19 cellular contexts compared by ENCODE assay signal in the genomic region with DNA sequence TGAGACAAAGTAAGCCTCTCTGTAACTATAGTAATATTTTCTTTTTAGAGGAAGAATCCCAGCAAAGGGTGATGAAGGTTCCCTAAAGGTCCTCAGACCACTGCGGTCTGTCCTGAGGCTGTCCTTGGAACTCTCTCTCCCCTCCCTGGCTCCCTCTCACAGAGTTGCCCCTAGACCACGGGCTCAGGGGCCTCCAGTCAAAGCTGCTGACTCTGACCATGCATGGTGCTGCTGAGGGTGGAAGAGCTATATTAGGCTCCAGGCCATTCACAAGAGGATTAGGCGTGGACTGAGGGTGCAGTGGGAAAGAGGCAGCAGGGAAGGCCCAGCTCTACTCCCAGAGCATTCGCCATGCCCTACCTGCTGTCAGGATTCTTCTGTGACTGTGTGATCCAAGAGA. TPM values are rescaled to one million over a fixed set of nuclear protein-coding genes. Genes with fewer than 3 reads are reported as not detected.
DNase-seq lines count a peak whose midpoint lies in the region; ATAC-seq, FAIRE-seq and TF ChIP-seq lines count a peak whose summit lies in the region.
"Had no signal": no experiment of that assay in that cellular context is flagged by ENCODE, and none has a peak within 500 bp of the region (broad histone marks: within the 10 kb centered on the region; RNA-seq: fewer than 3 reads in every experiment).

No MANE protein-coding gene starts in this region.

- no peak overlapping the region for H4K8ac ChIP-seq in H1 (ENCODE audit: extremely low read depth, insufficient read depth, low read length)

- CTCF ChIA-PET in H1 (lab: Charles Lee; ENCODE audit: partially characterized antibody) = interaction anchor here (1.3 to 1.6 kb wide), 2 partner anchors 11 to 14 kb away, joined by 3 to 13 read pairs; no protein-coding TSS in a partner anchor
- CTCF ChIA-PET in HepG2 (lab: Yijun Ruan, JAX; ENCODE audit: low intra/inter-chr PET ratio, low total read pairs) = no interaction called here

- no peaks in the 10 kb centered on the region for H3K79me1 ChIP-seq in H1 (ENCODE audit: low read depth, low read length)

- H3K4me3 ChIP-seq in H1 (ENCODE audit: extremely low read depth in 1 of 4, insufficient read depth in 2 of 4, low read depth in 3 of 4, low read length in 4 of 4) (no peak overlapping the region), HepG2 (replicated peaks in 1 of 3; ENCODE audit: insufficient read depth in 1 of 3, low read depth in 2 of 3, low read length in 3 of 3) (no peak overlapping the region), gastrocnemius medialis (no peak overlapping the region)

- H3K4me2 ChIP-seq in H1 (ENCODE audit: insufficient read depth in 1 of 2, low read depth in 2 of 2, low read length in 2 of 2) (no peak overlapping the region), HepG2 (ENCODE audit: low read depth, low read length) (no peak overlapping the region)

- ATAC-seq in HepG2 = peak; percentile 59
- ATAC-seq in gastrocnemius medialis = no peak
- ATAC-seq in activated T-helper 17 cell treated with anti-CD3 and anti-CD28 coated beads, Interleukin-2, amount 50 U/mL, for 72 hours (replicated peaks) = no peak

- H4K20me1 ChIP-seq in H1 (replicated peaks in 1 of 2; ENCODE audit: control insufficient read depth in 1 of 2, insufficient read depth in 2 of 2, low read length in 2 of 2) (no peaks in the 10 kb centered on the region), HepG2 (ENCODE audit: insufficient read depth, low read length) (no peaks in the 10 kb centered on the region)

- no peak overlapping the region for H3K18ac ChIP-seq in H1 (ENCODE audit: extremely low read depth, low read length)

- TF ChIP-seq POLR2A in H1 (IDR thresholded peaks at IDR 0.05; ENCODE audit: control extremely low read depth in 1 of 2, low read depth in 2 of 2, low read length in 2 of 2) (no peak), HepG2 (IDR thresholded peaks at IDR 0.05; ENCODE audit: insufficient read depth in 1 of 2, low read depth in 2 of 2, low read length in 2 of 2) (no peak), gastrocnemius medialis (IDR thresholded peaks at IDR 0.05) (no peak)

- H3K56ac ChIP-seq in H1 (replicated peaks; ENCODE audit: insufficient read length, low read depth, low read length) = no peak overlapping the region

- no peak overlapping the region for H2BK120ac ChIP-seq in H1 (replicated peaks; ENCODE audit: low read depth, low read length)

- H2BK15ac ChIP-seq in H1 (ENCODE audit: low read length) = peak overlapping the region; percentile 81; the same call in 1 of the 2 replicates

- TF ChIP-seq RAD21 in H1 (IDR thresholded peaks at IDR 0.05 in 1 of 2, conservative IDR thresholded peaks at IDR 0.05 in 1 of 2; ENCODE audit: low read depth in 2 of 2, low read length in 2 of 2) = no peak
- TF ChIP-seq RAD21 in HepG2 (CRISPR knock-in tag; IDR thresholded peaks at IDR 0.05) = no peak

- in situ Hi-C loops in HepG2 (cut with HindIII; ENCODE audit: extremely low pct_ligation_motif_present, low pct_unique_long_range_greater_than_20kb) = no loop called here
- in situ Hi-C loops in gastrocnemius medialis (cut with MboI; ENCODE audit: low sequenced_read_pairs in 4 of 4) = no loop called here

- H3K23me2 ChIP-seq in H1 (ENCODE audit: low read depth, low read length) = no peaks in the 10 kb centered on the region

- H2BK20ac ChIP-seq in H1 (ENCODE audit: low read length) = no peak overlapping the region

- H4K5ac ChIP-seq in H1 (ENCODE audit: insufficient read length, low read depth, low read length) = no peak overlapping the region

- H3K4me1 ChIP-seq in H1 (replicated peaks in 1 of 4; ENCODE audit: control insufficient read depth in 3 of 4, insufficient read depth in 4 of 4, low read length in 3 of 4) = no peaks in the 10 kb centered on the region
- H3K4me1 ChIP-seq in HepG2 (ENCODE audit: insufficient read depth, low read length) = peaks cover 26% of the 10 kb centered on the region
- H3K4me1 ChIP-seq in gastrocnemius medialis = peaks cover 48 to 49% of the 10 kb centered on the region in 2 donors

- no peak overlapping the region for H3K27ac Mint-ChIP-seq in immature natural killer cell
- H3K27ac Mint-ChIP-seq in activated T-helper 17 cell treated with anti-CD3 and anti-CD28 coated beads, Interleukin-2, amount 50 U/mL, for 72 hours = no peak overlapping the region
- H3K27ac Mint-ChIP-seq: CD4-positive, alpha-beta memory T cell had no signal

- TF ChIP-seq CTCF in H1 (IDR thresholded peaks at IDR 0.05; ENCODE audit: control extremely low read depth in 1 of 3, insufficient read depth in 1 of 3, low read depth in 1 of 3, low read length in 3 of 3) = no peak
- no peak for TF ChIP-seq CTCF in HepG2 (CRISPR knock-in tag; IDR thresholded peaks at IDR 0.05)
- no peak for TF ChIP-seq CTCF in gastrocnemius medialis (IDR thresholded peaks at IDR 0.05 in 4 of 5, conservative IDR thresholded peaks at IDR 0.05 in 1 of 5)

- no peak overlapping the region for H3K4ac ChIP-seq in H1 (replicated peaks; ENCODE audit: insufficient read length, low read depth, low read length)

- no peaks in the 10 kb centered on the region for H3K79me2 ChIP-seq in H1 (ENCODE audit: control insufficient read depth in 1 of 2, insufficient read depth in 2 of 2, low read length in 2 of 2)
- H3K79me2 ChIP-seq in HepG2 (ENCODE audit: insufficient read depth, low read length) = no peaks in the 10 kb centered on the region

- H3K9ac ChIP-seq in H1 (replicated peaks in 1 of 4; ENCODE audit: extremely low read depth in 1 of 4, low read depth in 3 of 4, low read length in 3 of 4) (no peak overlapping the region), HepG2 (ENCODE audit: insufficient read depth, low read depth, low read length) (no peak overlapping the region)

- H3K9me3 Mint-ChIP-seq in immature natural killer cell = no peaks in the 10 kb centered on the region
- H3K9me3 Mint-ChIP-seq in activated T-helper 17 cell treated with anti-CD3 and anti-CD28 coated beads, Interleukin-2, amount 50 U/mL, for 72 hours = no peaks in the 10 kb centered on the region

- FAIRE-seq in H1 (lab: Jason Lieb, UNC) (no peak), HepG2 (lab: Jason Lieb, UNC) (no peak)
- FAIRE-seq: GM12891, GM18507 had no signal

- no peak overlapping the region for H3K4me3 Mint-ChIP-seq in immature natural killer cell
- no peak overlapping the region for H3K4me3 Mint-ChIP-seq in activated T-helper 17 cell treated with anti-CD3 and anti-CD28 coated beads, Interleukin-2, amount 50 U/mL, for 72 hours
- H3K4me3 Mint-ChIP-seq: CD4-positive, alpha-beta memory T cell had no signal

- H2AFZ ChIP-seq in H1 (ENCODE audit: low read length) (no peak overlapping the region), HepG2 (ENCODE audit: low read length) (no peak overlapping the region)

- peaks cover 0 to 4% (median 0%) of the 10 kb centered on the region in 4 experiments; a peak in 1 of 7 replicates for H3K27me3 ChIP-seq in H1 (replicated peaks in 1 of 4; ENCODE audit: control insufficient read depth in 3 of 4, extremely low read depth in 1 of 4, insufficient read depth in 3 of 4, low read length in 3 of 4)
- H3K27me3 ChIP-seq in HepG2 (ENCODE audit: control insufficient read depth in 1 of 2, insufficient read depth in 2 of 2, low read length in 2 of 2) = no peaks in the 10 kb centered on the region
- H3K27me3 ChIP-seq in gastrocnemius medialis = no peaks in the 10 kb centered on the region

- H3K9me3 ChIP-seq in H1 (ENCODE audit: insufficient read depth in 2 of 2, low read depth in 1 of 2, low read length in 1 of 2) (peaks cover 9 to 16% of the 10 kb centered on the region in 2 experiments; a peak in 3 of 4 replicates), HepG2 (ENCODE audit: low read length) (peaks cover 16% of the 10 kb centered on the region), gastrocnemius medialis (no peaks in the 10 kb centered on the region)

- no peak for DNase-seq in H1 (ENCODE audit: low read depth in 1 of 2, low spot score in 2 of 2)
- no peak for DNase-seq in HepG2 (ENCODE audit: low spot score)
- no peak for DNase-seq in gastrocnemius medialis
- DNase-seq in immature natural killer cell = no peak
- no peak for DNase-seq in NCI-H2171 (lab: John Stamatoyannopoulos, UW)
- DNase-seq: C1 segment of cervical spinal cord; Calu3; CD4-positive, alpha-beta memory T cell; COR-L47; DMS53; DMS79 treated with DMSO at 0.1 percent for 48 hours; GF-D8; GOT3; H7; HCEC 1CT had no signal

- H3K14ac ChIP-seq in H1 (ENCODE audit: insufficient read length) = no peak overlapping the region

- no TSS peak for BruUV-seq in HepG2 (replicated peaks; lab: Mats Ljungman, UMichigan)

- H3K36me3 ChIP-seq in H1 (ENCODE audit: control insufficient read depth in 2 of 4, insufficient read depth in 4 of 4, low read length in 3 of 4) (no peaks in the 10 kb centered on the region), HepG2 (replicated peaks in 1 of 2; ENCODE audit: control insufficient read depth in 1 of 2, insufficient read depth in 2 of 2, low read length in 2 of 2) (no peaks in the 10 kb centered on the region), gastrocnemius medialis (peaks cover 0 to 7% of the 10 kb centered on the region in 2 donors)

- H2BK5ac ChIP-seq in H1 (ENCODE audit: low read depth, low read length) = no peak overlapping the region

- intact Hi-C loops in HepG2 (cut with micrococcal nuclease; ENCODE audit: unreplicated experiment) = no loop called here
- intact Hi-C loops in gastrocnemius medialis (cut with DNase I; ENCODE audit: low total_unique reads) = no loop called here

- no peak for TF ChIP-seq EP300 in H1 (IDR thresholded peaks at IDR 0.05; ENCODE audit: borderline replicate concordance in 1 of 2, low read depth in 2 of 2, low read length in 2 of 2)
- no peak for TF ChIP-seq EP300 in HepG2 (IDR thresholded peaks at IDR 0.05; ENCODE audit: low read depth in 2 of 2, low read length in 2 of 2)
- no peak for TF ChIP-seq EP300 in HepG2 (CRISPR knock-in tag; IDR thresholded peaks at IDR 0.05; ENCODE audit: borderline replicate concordance)

- H4K91ac ChIP-seq in H1 (replicated peaks; ENCODE audit: insufficient read length, low read length) = no peak overlapping the region

- no peaks in the 10 kb centered on the region for H3K36me3 Mint-ChIP-seq in immature natural killer cell
- no peaks in the 10 kb centered on the region for H3K36me3 Mint-ChIP-seq in activated T-helper 17 cell treated with anti-CD3 and anti-CD28 coated beads, Interleukin-2, amount 50 U/mL, for 72 hours (ENCODE audit: low read depth)

- H3K27me3 Mint-ChIP-seq in immature natural killer cell (ENCODE audit: low read depth in 3 of 3) = no peaks in the 10 kb centered on the region
- H3K27me3 Mint-ChIP-seq in activated T-helper 17 cell treated with anti-CD3 and anti-CD28 coated beads, Interleukin-2, amount 50 U/mL, for 72 hours = no peaks in the 10 kb centered on the region
- H3K27me3 Mint-ChIP-seq: CD4-positive, alpha-beta memory T cell had no signal

- H3K27ac ChIP-seq in H1 (ENCODE audit: low read depth, low read length) (no peak overlapping the region), HepG2 (ENCODE audit: extremely low read length, insufficient read depth, low read length) (no peak overlapping the region), gastrocnemius medialis (peak overlapping the region; percentile 93 to 97 (median 96))

- H2BK12ac ChIP-seq in H1 (ENCODE audit: low read depth, low read length) = 0 out of 2 replicates have a peak overlapping the region, but pooled peaks have one; percentile 0

- peaks cover 9 to 13% of the 10 kb centered on the region in 2 donors for H3K4me1 Mint-ChIP-seq in immature natural killer cell
- no peaks in the 10 kb centered on the region for H3K4me1 Mint-ChIP-seq in activated T-helper 17 cell treated with anti-CD3 and anti-CD28 coated beads, Interleukin-2, amount 50 U/mL, for 72 hours
- H3K4me1 Mint-ChIP-seq: CD4-positive, alpha-beta memory T cell had no signal

- H2AK5ac ChIP-seq in H1 (ENCODE audit: low read depth, low read length) = no peak overlapping the region

- POLR2A ChIA-PET in H1 (lab: Charles Lee; ENCODE audit: partially characterized antibody) = interaction anchor here (0.7 to 1.0 kb wide), 2 partner anchors 18 to 101 kb away, joined by 3 read pairs; partner anchors contain the start of genes GANC and TMEM87A
- POLR2A ChIA-PET in HepG2 (lab: Yijun Ruan, JAX) = interaction anchor here (0.9 to 1.2 kb wide), 2 partner anchors 19 kb away, joined by 4 to 5 read pairs; no protein-coding TSS in a partner anchor

- H3K23ac ChIP-seq in H1 (ENCODE audit: insufficient read length) = no peak overlapping the region

- 81% methylated on average over 4 of the region's 4 CpGs; no CpG with 5 or more reads in 1 of the 2 experiments for WGBS in H1 (ENCODE audit: extremely low coverage in 1 of 2, insufficient coverage in 1 of 2, insufficient read length in 1 of 2, insufficient replicate concordance in 2 of 2, low coverage in 1 of 2, low lambda C conversion rate in 2 of 2, missing lambda C conversion rate in 1 of 2), 2 experiments
- WGBS in HepG2 (ENCODE audit: low lambda C conversion rate) = 80% methylated on average over 4 of the region's 4 CpGs

RNA-seq across cellular contexts. Expression of gene CAPN3, which starts 14.6 kb away (rescaled TPM):
- 0.75 and 0.80 TPM in 2 replicates for total RNA-seq in H1 (2021; fragmentation: NEBNext Ultra II Directional; extraction: Animal tissue kit (Norgen Biotek cat#: 25700))
- polyA plus RNA-seq in H1 (2011; rRNA removed) = 2.0 and 2.1 TPM in 2 replicates
- polyA plus RNA-seq in H1 (2011; cell fraction: cytosol; rRNA removed) = 3.2 TPM
- 11.0 TPM for polyA plus RNA-seq in H1 (2011; cell fraction: nucleus; rRNA removed)
- polyA plus RNA-seq in H1 (2012, experiment 1 of 2) = 1.1 to 2.2 TPM (median 1.8 TPM) in 4 replicates
- not detected for polyA plus RNA-seq in H1 (2012, experiment 2 of 2)
- polyA plus RNA-seq in H1 (2013, experiment 1 of 2) = 0.65 TPM
- polyA plus RNA-seq in H1 (2013, experiment 2 of 2) = 0.79 TPM
- polyA minus RNA-seq in H1 (2011; rRNA and poly(A)+ RNA removed) = 0.60 and 2.6 TPM in 2 replicates
- not detected for polyA minus RNA-seq in H1 (2011; cell fraction: cytosol; rRNA and poly(A)+ RNA removed)
- 1.9 TPM for polyA minus RNA-seq in H1 (2011; cell fraction: nucleus; rRNA and poly(A)+ RNA removed)
- total RNA-seq in HepG2 (2016; rRNA removed; fragmentation: Illumina TruSeq; extraction: Trizol) = 0.90 and 1.3 TPM in 2 replicates
- 0.51 and 0.71 TPM in 2 replicates for total RNA-seq in HepG2 (2016; cell fraction: cytosol; rRNA removed; fragmentation: Illumina TruSeq; extraction: Trizol; ENCODE audit: low read depth)
- 0.61 and 1.3 TPM in 2 replicates for total RNA-seq in HepG2 (2016; cell fraction: insoluble cytoplasmic fraction; rRNA removed; fragmentation: Illumina TruSeq; extraction: Trizol)
- 1.4 TPM in 2 replicates for total RNA-seq in HepG2 (2016; cell fraction: membrane; rRNA removed; fragmentation: Illumina TruSeq; extraction: Trizol)
- 1.7 and 2.9 TPM in 2 replicates for total RNA-seq in HepG2 (2016; cell fraction: nucleus; rRNA removed; fragmentation: Illumina TruSeq; extraction: Trizol)
- polyA plus RNA-seq in HepG2 (2011; rRNA removed) = 3.7 and 4.6 TPM in 2 replicates
- 2.0 and 3.1 TPM in 2 replicates for polyA plus RNA-seq in HepG2 (2011; cell fraction: cytosol; rRNA removed)
- polyA plus RNA-seq in HepG2 (2011; cell fraction: nucleus; rRNA removed) = 15.5 and 18.2 TPM in 2 replicates
- 1.5 and 2.8 TPM in 2 replicates for polyA plus RNA-seq in HepG2 (2012)
- polyA plus RNA-seq in HepG2 (2016; cell fraction: cytosol; fragmentation: Illumina TruSeq; extraction: Trizol; ENCODE audit: low read depth) = 0.97 and 0.99 TPM in 2 replicates
- 1.1 and 2.3 TPM in 2 replicates for polyA plus RNA-seq in HepG2 (2016; cell fraction: insoluble cytoplasmic fraction; fragmentation: Illumina TruSeq; extraction: Trizol; ENCODE audit: low read depth)
- 0.72 and 1.1 TPM in 2 replicates for polyA plus RNA-seq in HepG2 (2016; cell fraction: membrane; fragmentation: Illumina TruSeq; extraction: Trizol; ENCODE audit: low read depth)
- 3.9 and 5.1 TPM in 2 replicates for polyA plus RNA-seq in HepG2 (2016; cell fraction: nucleus; fragmentation: Illumina TruSeq; extraction: Trizol; ENCODE audit: insufficient read depth, low read depth)
- 1.6 and 2.5 TPM in 2 replicates for polyA minus RNA-seq in HepG2 (2011; rRNA and poly(A)+ RNA removed; ENCODE audit: low replicate concordance)
- 0.79 and 1.1 TPM in 2 replicates for polyA minus RNA-seq in HepG2 (2011; cell fraction: cytosol; rRNA and poly(A)+ RNA removed)
- polyA minus RNA-seq in HepG2 (2011; cell fraction: nucleus; rRNA and poly(A)+ RNA removed) = 1.6 and 2.1 TPM in 2 replicates
- total RNA-seq in gastrocnemius medialis = 100 to 1,000 TPM in 3 of 4 donors, 10 to 100 TPM in 1; 96.8 to 263 (median 163) TPM
- polyA plus RNA-seq in immature natural killer cell = 1 to 10 TPM in 2 of 3 donors, not detected in 1; 1.9 to 2.3 TPM
- total RNA-seq in activated T-helper 17 cell treated with anti-CD3 and anti-CD28 coated beads, Interleukin-2, amount 50 U/mL, for 72 hours = 1 to 10 TPM; 3.2 to 4.6 TPM
- total RNA-seq: A172, H7 had no signal

Comparison
In these comparisons a context has a peak if more than half of its experiments do, and no peak if none do; other contexts are left out.
1. H3K27ac ChIP-seq: peak in gastrocnemius medialis (4 of 4); none in H1 (single experiment) and HepG2 (single experiment).
2. RNA of gene CAPN3, which starts 14.6 kb away (total RNA-seq): 96.8 to 263 TPM in gastrocnemius medialis; 3.2 to 4.6 TPM in activated T-helper 17 cell treated with anti-CD3 and anti-CD28 coated beads, Interleukin-2, amount 50 U/mL, for 72 hours, 0.51 to 2.9 TPM in HepG2 and 0.75 to 0.80 TPM in H1; every median in the first group is over 10 times any median in the second.